19 cellular contexts compared by ENCODE assay signal in the genomic region with DNA sequence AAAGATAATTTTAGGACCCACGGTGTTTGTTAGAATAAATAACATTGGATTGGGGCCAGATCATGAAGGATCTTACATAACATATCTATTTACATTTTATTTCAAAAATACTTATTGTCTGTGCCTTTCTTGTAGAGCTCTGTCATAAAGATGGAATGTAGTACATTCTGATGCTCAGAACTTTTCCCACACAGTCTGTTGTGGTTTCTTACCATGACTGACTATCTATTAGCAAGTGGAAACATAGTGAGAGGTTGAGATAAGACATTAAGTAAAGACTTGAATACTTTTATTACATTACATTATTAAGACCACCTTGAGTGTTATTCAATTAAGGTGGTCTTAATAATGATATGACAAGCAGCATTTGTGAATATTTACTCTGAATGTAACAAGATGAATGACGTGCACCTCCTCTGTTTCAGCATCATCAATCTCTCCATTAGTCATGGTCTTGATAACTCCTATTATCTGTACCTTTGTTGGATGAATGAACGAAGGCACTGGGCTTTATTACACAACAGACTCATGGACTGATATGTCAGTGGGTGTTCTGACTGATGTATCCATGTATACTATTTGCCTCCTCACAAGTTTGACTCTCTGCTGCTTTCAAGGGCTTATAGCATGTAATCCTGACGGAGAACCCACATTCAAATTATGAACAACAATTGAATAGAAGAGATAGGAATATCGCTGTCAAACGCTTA.
DNase-seq lines count a peak whose midpoint lies in the region; ATAC-seq, FAIRE-seq and TF ChIP-seq lines count a peak whose summit lies in the region.
"Had no signal": no experiment of that assay in that cellular context is flagged by ENCODE, and none has a peak within 500 bp of the region (broad histone marks: within the 10 kb centered on the region; RNA-seq: fewer than 3 reads in every experiment).

No MANE protein-coding gene starts in this region.

- H3K4me2 ChIP-seq in HepG2 (ENCODE audit: low read depth, low read length) = no peak overlapping the region
- H3K4me2 ChIP-seq: BLaER1 had no signal

- CTCF ChIA-PET in HepG2 (lab: Yijun Ruan, JAX; ENCODE audit: low intra/inter-chr PET ratio, low total read pairs) = no interaction called here

- H3K4me1 ChIP-seq in HepG2 (ENCODE audit: insufficient read depth, low read length) (no peaks in the 10 kb centered on the region), right lobe of liver (no peaks in the 10 kb centered on the region)
- H3K4me1 ChIP-seq: BLaER1 had no signal

- in situ Hi-C loops in HepG2 (cut with HindIII; ENCODE audit: extremely low pct_ligation_motif_present, low pct_unique_long_range_greater_than_20kb) = no loop called here

- H3K27me3 Mint-ChIP-seq in chondrocyte (ENCODE audit: low read depth) = no peaks in the 10 kb centered on the region
- H3K27me3 Mint-ChIP-seq: CD8-positive, alpha-beta memory T cell had no signal

- H3K27ac Mint-ChIP-seq in chondrocyte (ENCODE audit: unreplicated experiment) = peak overlapping the region; percentile 15
- H3K27ac Mint-ChIP-seq: CD8-positive, alpha-beta memory T cell had no signal

- intact Hi-C loops in HepG2 (cut with micrococcal nuclease; ENCODE audit: unreplicated experiment) (no loop called here), right lobe of liver (cut with DNase I) (no loop called here)

- BruUV-seq in HepG2 (replicated peaks; lab: Mats Ljungman, UMichigan) = no TSS peak

- no peaks in the 10 kb centered on the region for H4K20me1 ChIP-seq in HepG2 (ENCODE audit: insufficient read depth, low read length)
- H4K20me1 ChIP-seq: BLaER1 had no signal

- TF ChIP-seq EP300 in HepG2 (IDR thresholded peaks at IDR 0.05; ENCODE audit: low read depth in 2 of 2, low read length in 2 of 2) (no peak), HepG2 (CRISPR knock-in tag; IDR thresholded peaks at IDR 0.05; ENCODE audit: borderline replicate concordance) (no peak)

- DNase-seq in HepG2 (ENCODE audit: low spot score) (no peak), right lobe of liver (no peak), chondrocyte (ENCODE audit: low spot score) (no peak), kidney epithelial cell (ENCODE audit: low read depth) (peak; percentile 42), mucosa of gallbladder (ENCODE audit: low spot score) (no peak), SKM-1 treated with dmso at 0.1 percent for 144 hours (lab: John Stamatoyannopoulos, UW; ENCODE audit: unreplicated experiment) (no peak)
- DNase-seq: 8988T; CD8-positive, alpha-beta memory T cell; NCI-H1048; NCI-H146; NCI-H2107; NCI-H345; NCI-H526 treated with DMSO at 0.1 percent for 48 hours; PC-3 had no signal

- H3K27ac ChIP-seq in HepG2 (ENCODE audit: extremely low read length, insufficient read depth, low read length) = no peak overlapping the region
- H3K27ac ChIP-seq in right lobe of liver = no peak overlapping the region
- H3K27ac ChIP-seq: BLaER1 had no signal

- TF ChIP-seq RAD21 in HepG2 (CRISPR knock-in tag; IDR thresholded peaks at IDR 0.05) = no peak

- H3K9ac ChIP-seq in HepG2 (ENCODE audit: insufficient read depth, low read depth, low read length) = no peak overlapping the region
- H3K9ac ChIP-seq: BLaER1 had no signal

- 29% methylated on average over 6 of the region's 6 CpGs for WGBS in HepG2 (ENCODE audit: low lambda C conversion rate)
- 60% methylated on average over 6 of the region's 6 CpGs for WGBS in right lobe of liver (ENCODE audit: insufficient coverage, low coverage, low lambda C conversion rate, missing lambda C conversion rate)

- H3K36me3 ChIP-seq in HepG2 (replicated peaks in 1 of 2; ENCODE audit: control insufficient read depth in 1 of 2, insufficient read depth in 2 of 2, low read length in 2 of 2) (no peaks in the 10 kb centered on the region), right lobe of liver (no peaks in the 10 kb centered on the region), kidney epithelial cell (ENCODE audit: control insufficient read depth, insufficient read depth, low read length) (no peaks in the 10 kb centered on the region)
- H3K36me3 ChIP-seq: BLaER1 had no signal

- peaks cover 13% of the 10 kb centered on the region for H3K4me1 Mint-ChIP-seq in chondrocyte (ENCODE audit: low read depth)
- H3K4me1 Mint-ChIP-seq: CD8-positive, alpha-beta memory T cell had no signal

- POLR2A ChIA-PET in HepG2 (lab: Yijun Ruan, JAX) = no interaction called here

- H3K9me3 ChIP-seq in HepG2 (ENCODE audit: low read length) (peaks cover 62% of the 10 kb centered on the region), right lobe of liver (no peaks in the 10 kb centered on the region)
- H3K9me3 ChIP-seq: BLaER1 had no signal

- peaks cover 4% of the 10 kb centered on the region for H3K36me3 Mint-ChIP-seq in chondrocyte (ENCODE audit: low read depth)
- H3K36me3 Mint-ChIP-seq: CD8-positive, alpha-beta memory T cell had no signal

- no peak overlapping the region for H2AFZ ChIP-seq in HepG2 (ENCODE audit: low read length)

- ATAC-seq in HepG2 = no peak
- ATAC-seq in right lobe of liver = no peak
- ATAC-seq in GM21390 (IDR thresholded peaks at IDR 0.05; ENCODE audit: unreplicated experiment) = no peak
- ATAC-seq in GM19452 (IDR thresholded peaks at IDR 0.05; ENCODE audit: unreplicated experiment) = no peak
- ATAC-seq: K562, PC-3 had no signal

- H3K27me3 ChIP-seq in HepG2 (ENCODE audit: control insufficient read depth in 1 of 2, insufficient read depth in 2 of 2, low read length in 2 of 2) = no peaks in the 10 kb centered on the region
- H3K27me3 ChIP-seq in right lobe of liver = no peaks in the 10 kb centered on the region
- H3K27me3 ChIP-seq in kidney epithelial cell (ENCODE audit: control insufficient read depth, insufficient read depth, low read length) = no peaks in the 10 kb centered on the region
- H3K27me3 ChIP-seq: BLaER1 had no signal

- no peak for FAIRE-seq in HepG2 (lab: Jason Lieb, UNC)
- FAIRE-seq: H54, K562 had no signal

- no peak overlapping the region for H3K4me3 ChIP-seq in HepG2 (replicated peaks in 1 of 3; ENCODE audit: insufficient read depth in 1 of 3, low read depth in 2 of 3, low read length in 3 of 3)
- no peak overlapping the region for H3K4me3 ChIP-seq in right lobe of liver
- H3K4me3 ChIP-seq in kidney epithelial cell (ENCODE audit: low read depth, low read length) = no peak overlapping the region
- H3K4me3 ChIP-seq: BLaER1, K562 had no signal

- H3K4me3 Mint-ChIP-seq in chondrocyte (ENCODE audit: unreplicated experiment) = no peak overlapping the region
- H3K4me3 Mint-ChIP-seq: CD8-positive, alpha-beta memory T cell had no signal

- no peaks in the 10 kb centered on the region for H3K79me2 ChIP-seq in HepG2 (ENCODE audit: insufficient read depth, low read length)

- TF ChIP-seq CTCF in HepG2 (CRISPR knock-in tag; IDR thresholded peaks at IDR 0.05) (no peak), right lobe of liver (IDR thresholded peaks at IDR 0.05) (no peak), chondrocyte (IDR thresholded peaks at IDR 0.05) (no peak), kidney epithelial cell (IDR thresholded peaks at IDR 0.05; ENCODE audit: insufficient read depth, low read length, poor library complexity, severe bottlenecking) (no peak)

- H3K9me3 Mint-ChIP-seq in chondrocyte (ENCODE audit: low read depth) = peaks cover 10% of the 10 kb centered on the region

- no peak for TF ChIP-seq POLR2A in HepG2 (IDR thresholded peaks at IDR 0.05; ENCODE audit: insufficient read depth in 1 of 2, low read depth in 2 of 2, low read length in 2 of 2)
- no peak for TF ChIP-seq POLR2A in right lobe of liver (IDR thresholded peaks at IDR 0.05)

TF ChIP-seq in HepG2, 621 proteins besides CTCF, POLR2A, EP300 and RAD21 (continues in another document):
- TF ChIP-seq CHD2 (IDR thresholded peaks at IDR 0.05; ENCODE audit: low read depth, low read length) (no peak), ZFX (CRISPR knock-in tag; IDR thresholded peaks at IDR 0.05; ENCODE audit: low read depth) (no peak), ZNF12 (CRISPR knock-in tag; IDR thresholded peaks at IDR 0.05) (no peak), ZNF775 (CRISPR knock-in tag; IDR thresholded peaks at IDR 0.05; ENCODE audit: borderline replicate concordance) (no peak), CREB1 (IDR thresholded peaks at IDR 0.05) (0 out of 2 replicates have a peak, but pooled peaks have one; percentile 36), CREB1 (CRISPR knock-in tag; IDR thresholded peaks at IDR 0.05) (no peak), ATAD3A (CRISPR knock-in tag; IDR thresholded peaks at IDR 0.05) (no peak)
- TF ChIP-seq, protein P1, sequence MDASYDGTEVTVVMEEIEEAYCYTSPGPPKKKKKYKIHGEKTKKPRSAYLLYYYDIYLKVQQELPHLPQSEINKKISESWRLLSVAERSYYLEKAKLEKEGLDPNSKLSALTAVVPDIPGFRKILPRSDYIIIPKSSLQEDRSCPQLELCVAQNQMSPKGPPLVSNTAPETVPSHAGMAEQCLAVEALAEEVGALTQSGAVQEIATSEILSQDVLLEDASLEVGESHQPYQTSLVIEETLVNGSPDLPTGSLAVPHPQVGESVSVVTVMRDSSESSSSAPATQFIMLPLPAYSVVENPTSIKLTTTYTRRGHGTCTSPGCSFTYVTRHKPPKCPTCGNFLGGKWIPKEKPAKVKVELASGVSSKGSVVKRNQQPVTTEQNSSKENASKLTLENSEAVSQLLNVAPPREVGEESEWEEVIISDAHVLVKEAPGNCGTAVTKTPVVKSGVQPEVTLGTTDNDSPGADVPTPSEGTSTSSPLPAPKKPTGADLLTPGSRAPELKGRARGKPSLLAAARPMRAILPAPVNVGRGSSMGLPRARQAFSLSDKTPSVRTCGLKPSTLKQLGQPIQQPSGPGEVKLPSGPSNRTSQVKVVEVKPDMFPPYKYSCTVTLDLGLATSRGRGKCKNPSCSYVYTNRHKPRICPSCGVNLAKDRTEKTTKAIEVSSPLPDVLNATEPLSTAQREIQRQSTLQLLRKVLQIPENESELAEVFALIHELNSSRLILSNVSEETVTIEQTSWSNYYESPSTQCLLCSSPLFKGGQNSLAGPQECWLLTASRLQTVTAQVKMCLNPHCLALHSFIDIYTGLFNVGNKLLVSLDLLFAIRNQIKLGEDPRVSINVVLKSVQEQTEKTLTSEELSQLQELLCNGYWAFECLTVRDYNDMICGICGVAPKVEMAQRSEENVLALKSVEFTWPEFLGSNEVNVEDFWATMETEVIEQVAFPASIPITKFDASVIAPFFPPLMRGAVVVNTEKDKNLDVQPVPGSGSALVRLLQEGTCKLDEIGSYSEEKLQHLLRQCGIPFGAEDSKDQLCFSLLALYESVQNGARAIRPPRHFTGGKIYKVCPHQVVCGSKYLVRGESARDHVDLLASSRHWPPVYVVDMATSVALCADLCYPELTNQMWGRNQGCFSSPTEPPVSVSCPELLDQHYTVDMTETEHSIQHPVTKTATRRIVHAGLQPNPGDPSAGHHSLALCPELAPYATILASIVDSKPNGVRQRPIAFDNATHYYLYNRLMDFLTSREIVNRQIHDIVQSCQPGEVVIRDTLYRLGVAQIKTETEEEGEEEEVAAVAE (CRISPR knock-in tag; IDR thresholded peaks at IDR 0.05; ENCODE audit: borderline replicate concordance) = no peak
